ENCODE assay signal across 21 cellular contexts in genomic region chr11:6650980-6651379, GRCh38. TPM values are rescaled to one million over a fixed set of nuclear protein-coding genes. Genes with fewer than 3 reads are reported as not detected.
DNase-seq lines count a peak whose midpoint lies in the region; ATAC-seq and TF ChIP-seq lines count a peak whose summit lies in the region.
"Had no signal": no experiment of that assay in that cellular context is flagged by ENCODE, and none has a peak within 500 bp of the region (broad histone marks: within the 10 kb centered on the region; RNA-seq: fewer than 3 reads in every experiment).

No MANE protein-coding gene starts in this region.

- intact Hi-C loops in activated CD4-positive, alpha-beta T cell treated with anti-CD3 and anti-CD28 coated beads for 36 hours (cut with DNase I, micrococcal nuclease), result no loop called here
- intact Hi-C loops in IMR-90 (cut with micrococcal nuclease), result no loop called here

- H3K4me3 Mint-ChIP-seq in activated CD4-positive, alpha-beta T cell treated with anti-CD3 and anti-CD28 coated beads for 36 hours, result no peak overlapping the region
- H3K4me3 Mint-ChIP-seq in activated naive CD8-positive, alpha-beta T cell treated with anti-CD3 and anti-CD28 coated beads, Interleukin-2, amount 50 U/mL, for 24 hours, result no peak overlapping the region
- H3K4me3 Mint-ChIP-seq: natural killer cell treated with Interleukin-12 subunit alpha and Interleukin-12 subunit beta and Interleukin-15 and Interleukin-18, amount 100 ng/mL, for 72 hours; stimulated activated naive CD8-positive, alpha-beta T cell treated with anti-CD3 and anti-CD28 coated beads, Interleukin-15, Interleukin-2, amounts not matched to agents 100 ng/mL and 50 ng/mL, for 24 hours had no signal

- WGBS in IMR-90 (ENCODE audit: extremely low coverage in 2 of 2, insufficient read length in 1 of 2), 2 experiments, result 70% methylated on average over 5 of the region's 6 CpGs; no CpG with 5 or more reads in 1 of the 2 experiments

- H3K4ac ChIP-seq in IMR-90 (ENCODE audit: low read depth, low read length), result no peak overlapping the region

- in situ Hi-C loops in IMR-90 (cut with MboI; ENCODE audit: low sequenced_read_pairs) (no loop called here), HAP-1 (cut with MboI; ENCODE audit: low sequenced_read_pairs) (no loop called here)

- H3K36me3 ChIP-seq in IMR-90 (ENCODE audit: control insufficient read depth, insufficient read depth, low read length) (no peaks in the 10 kb centered on the region), HAP-1 (replicated peaks) (no peaks in the 10 kb centered on the region)
- H3K36me3 ChIP-seq: adrenal gland; BLaER1 treated with 17β-estradiol and CSF1 and Interleukin-3, amounts not matched to agents 10 nM and 100 nM; upper lobe of right lung had no signal

- peaks cover under 1% of the 10 kb centered on the region for H3K27me3 Mint-ChIP-seq in activated CD4-positive, alpha-beta T cell treated with anti-CD3 and anti-CD28 coated beads for 36 hours
- H3K27me3 Mint-ChIP-seq in activated naive CD8-positive, alpha-beta T cell treated with anti-CD3 and anti-CD28 coated beads, Interleukin-2, amount 50 U/mL, for 24 hours, result peaks cover 1% of the 10 kb centered on the region

- no peak overlapping the region for H3K14ac ChIP-seq in IMR-90 (replicated peaks; ENCODE audit: low read depth, low read length)

- DNase-seq in activated CD4-positive, alpha-beta T cell treated with anti-CD3 and anti-CD28 coated beads for 36 hours, result peak; percentile 60
- DNase-seq in activated CD4-positive, alpha-beta T cell treated with anti-CD3 and anti-CD28 coated beads, Interleukin-2, amount 50 U/mL, for 1 hour, result no peak
- DNase-seq in IMR-90 (peak; percentile 55), HAP-1 (ENCODE audit: low spot score in 2 of 2) (no peak), NCI-H2227 (lab: John Stamatoyannopoulos, UW; ENCODE audit: unreplicated experiment) (no peak), SKM-1 (lab: John Stamatoyannopoulos, UW; ENCODE audit: unreplicated experiment) (no peak)
- peak; percentile 47 for DNase-seq in activated naive CD8-positive, alpha-beta T cell treated with anti-CD3 and anti-CD28 coated beads, Interleukin-2, amount 50 U/mL, for 24 hours
- peak; percentile 37 for DNase-seq in stimulated activated CD4-positive, alpha-beta T cell treated with anti-CD3 and anti-CD28 coated beads, Interleukin-4, amount 100 ng/mL, for 24 hours
- DNase-seq: adrenal gland; effector CD8-positive, alpha-beta T cell; hypothalamus; NCI-H1417; NCI-H2171 treated with DMSO at 0.1 percent for 48 hours; NCI-H748 treated with DMSO at 0.1 percent for 48 hours; posterior cingulate gyrus; small intestine; upper lobe of right lung had no signal

- BruUV-seq in IMR-90 (replicated peaks; lab: Mats Ljungman, UMichigan), result no TSS peak

- H3K56ac ChIP-seq in IMR-90 (ENCODE audit: extremely low read depth, insufficient read depth, low read length), result no peak overlapping the region

- H2AFZ ChIP-seq in IMR-90 (replicated peaks; ENCODE audit: low read length, poor library complexity), result no peak overlapping the region

- H2BK20ac ChIP-seq in IMR-90 (ENCODE audit: low read depth, low read length), result no peak overlapping the region

- H4K8ac ChIP-seq in IMR-90 (ENCODE audit: low read depth in 2 of 2, low read length in 2 of 2), result no peak overlapping the region

- no peak overlapping the region for H3K4me2 ChIP-seq in IMR-90 (ENCODE audit: low read depth, low read length)

- CTCF ChIA-PET in activated CD4-positive, alpha-beta T cell treated with anti-CD3 and anti-CD28 coated beads for 36 hours (lab: Charles Lee), result interaction anchor here (0.6 to 1.5 kb wide), 2 partner anchors 17 to 21 kb away, joined by 3 to 4 read pairs; no protein-coding TSS in a partner anchor
- CTCF ChIA-PET in IMR-90 (lab: Yijun Ruan, JAX), result no interaction called here

- TF ChIP-seq CTCF in IMR-90 (conservative IDR thresholded peaks at IDR 0.05; ENCODE audit: low read depth, low read length), result no peak

- no peaks in the 10 kb centered on the region for H3K9me3 Mint-ChIP-seq in activated CD4-positive, alpha-beta T cell treated with anti-CD3 and anti-CD28 coated beads for 36 hours (ENCODE audit: low read depth)
- no peaks in the 10 kb centered on the region for H3K9me3 Mint-ChIP-seq in activated naive CD8-positive, alpha-beta T cell treated with anti-CD3 and anti-CD28 coated beads, Interleukin-2, amount 50 U/mL, for 24 hours
- H3K9me3 Mint-ChIP-seq: natural killer cell treated with Interleukin-12 subunit alpha and Interleukin-12 subunit beta and Interleukin-15 and Interleukin-18, amount 100 ng/mL, for 72 hours; stimulated activated naive CD8-positive, alpha-beta T cell treated with anti-CD3 and anti-CD28 coated beads, Interleukin-15, Interleukin-2, amounts not matched to agents 100 ng/mL and 50 ng/mL, for 24 hours had no signal

- H2BK120ac ChIP-seq in IMR-90 (ENCODE audit: low read depth, low read length), result no peak overlapping the region

- peak; percentile 75 for ATAC-seq in activated CD4-positive, alpha-beta T cell treated with anti-CD3 and anti-CD28 coated beads for 36 hours
- no peak for ATAC-seq in IMR-90 (ENCODE audit: low read depth)
- peak; percentile 87 for ATAC-seq in activated naive CD8-positive, alpha-beta T cell treated with anti-CD3 and anti-CD28 coated beads, Interleukin-2, amount 50 U/mL, for 24 hours
- ATAC-seq: natural killer cell treated with Interleukin-12 subunit alpha and Interleukin-12 subunit beta and Interleukin-15 and Interleukin-18, amount 100 ng/mL, for 72 hours; Panc1; upper lobe of right lung had no signal

- H3K4me1 Mint-ChIP-seq in activated CD4-positive, alpha-beta T cell treated with anti-CD3 and anti-CD28 coated beads for 36 hours, result peaks cover under 1% of the 10 kb centered on the region
- H3K4me1 Mint-ChIP-seq in activated naive CD8-positive, alpha-beta T cell treated with anti-CD3 and anti-CD28 coated beads, Interleukin-2, amount 50 U/mL, for 24 hours, result peaks cover 1% of the 10 kb centered on the region

- peaks cover 3 to 40% of the 10 kb centered on the region in 2 experiments; a peak in 2 of 4 replicates for H3K79me1 ChIP-seq in IMR-90 (ENCODE audit: low read depth in 1 of 2, low read length in 2 of 2)

- H2BK15ac ChIP-seq in IMR-90 (ENCODE audit: low read depth, low read length), result no peak overlapping the region

- POLR2A ChIA-PET in activated CD4-positive, alpha-beta T cell treated with anti-CD3 and anti-CD28 coated beads for 36 hours (lab: Charles Lee), result no interaction called here
- POLR2A ChIA-PET in IMR-90 (lab: Charles Lee; ENCODE audit: unreplicated experiment), result no interaction called here

- H3K27ac Mint-ChIP-seq in activated CD4-positive, alpha-beta T cell treated with anti-CD3 and anti-CD28 coated beads for 36 hours, result no peak overlapping the region
- H3K27ac Mint-ChIP-seq in activated naive CD8-positive, alpha-beta T cell treated with anti-CD3 and anti-CD28 coated beads, Interleukin-2, amount 50 U/mL, for 24 hours, result no peak overlapping the region
- H3K27ac Mint-ChIP-seq: natural killer cell treated with Interleukin-12 subunit alpha and Interleukin-12 subunit beta and Interleukin-15 and Interleukin-18, amount 100 ng/mL, for 72 hours; stimulated activated naive CD8-positive, alpha-beta T cell treated with anti-CD3 and anti-CD28 coated beads, Interleukin-15, Interleukin-2, amounts not matched to agents 100 ng/mL and 50 ng/mL, for 24 hours had no signal

- peaks cover 3% of the 10 kb centered on the region; the same call in 1 of the 2 replicates for H4K20me1 ChIP-seq in IMR-90 (ENCODE audit: insufficient read depth, low read length)

- H4K5ac ChIP-seq in IMR-90 (ENCODE audit: low read depth, low read length), result no peak overlapping the region

- H3K18ac ChIP-seq in IMR-90 (ENCODE audit: low read depth, low read length), result no peak overlapping the region

- H3K4me3 ChIP-seq in IMR-90 (ENCODE audit: insufficient read depth, low read depth, low read length) (no peak overlapping the region), HAP-1 (no peak overlapping the region)
- H3K4me3 ChIP-seq: adrenal gland; BLaER1 treated with 17β-estradiol and CSF1 and Interleukin-3, amounts not matched to agents 10 nM and 100 nM; upper lobe of right lung had no signal

- dilution Hi-C loops in IMR-90 (cut with HindIII; ENCODE audit: low sequenced_read_pairs, unreplicated experiment), result no loop called here

- no peak overlapping the region for H2AK5ac ChIP-seq in IMR-90 (ENCODE audit: low read depth, low read length)

- peaks cover 19% of the 10 kb centered on the region for H3K4me1 ChIP-seq in IMR-90 (ENCODE audit: control insufficient read depth, insufficient read depth, low read length)
- H3K4me1 ChIP-seq in HAP-1, result no peaks in the 10 kb centered on the region

- no peak overlapping the region for H2AK9ac ChIP-seq in IMR-90 (replicated peaks; ENCODE audit: low read depth, low read length, poor library complexity)

- H3K27me3 ChIP-seq in IMR-90 (ENCODE audit: control insufficient read depth, insufficient read depth, low read length) (peaks cover 11% of the 10 kb centered on the region), HAP-1 (ENCODE audit: low read depth) (peaks cover 4% of the 10 kb centered on the region)

- TF ChIP-seq RAD21 in IMR-90 (IDR thresholded peaks at IDR 0.05; ENCODE audit: low read length), result no peak

- H3K9me3 ChIP-seq in IMR-90 (ENCODE audit: control insufficient read depth, insufficient read depth, low read length), result no peaks in the 10 kb centered on the region
- H3K9me3 ChIP-seq in HAP-1, result no peaks in the 10 kb centered on the region
- H3K9me3 ChIP-seq: adrenal gland; BLaER1 treated with 17β-estradiol and CSF1 and Interleukin-3, amounts not matched to agents 10 nM and 100 nM; upper lobe of right lung had no signal

- H4K91ac ChIP-seq in IMR-90 (ENCODE audit: insufficient read depth, low read depth, low read length), result no peak overlapping the region

- H3K9ac ChIP-seq in IMR-90 (ENCODE audit: low read depth, low read length), result no peak overlapping the region
- H3K9ac ChIP-seq: BLaER1 treated with 17β-estradiol and CSF1 and Interleukin-3, amounts not matched to agents 10 nM and 100 nM had no signal

- no peak overlapping the region for H2BK5ac ChIP-seq in IMR-90 (ENCODE audit: low read depth, low read length, poor library complexity, severe bottlenecking)

- no peak for TF ChIP-seq POLR2A in IMR-90 (IDR thresholded peaks at IDR 0.05; ENCODE audit: low read depth, low read length)

- no peak overlapping the region for H3K23ac ChIP-seq in IMR-90 (ENCODE audit: low read depth, low read length)

- no peak overlapping the region for H3K27ac ChIP-seq in IMR-90 (ENCODE audit: insufficient read depth, low read length)
- H3K27ac ChIP-seq: adrenal gland; BLaER1 treated with 17β-estradiol and CSF1 and Interleukin-3, amounts not matched to agents 10 nM and 100 nM; upper lobe of right lung had no signal

- no peaks in the 10 kb centered on the region for H3K36me3 Mint-ChIP-seq in activated CD4-positive, alpha-beta T cell treated with anti-CD3 and anti-CD28 coated beads for 36 hours (ENCODE audit: low read depth)
- no peaks in the 10 kb centered on the region for H3K36me3 Mint-ChIP-seq in activated naive CD8-positive, alpha-beta T cell treated with anti-CD3 and anti-CD28 coated beads, Interleukin-2, amount 50 U/mL, for 24 hours (ENCODE audit: low read depth)
- H3K36me3 Mint-ChIP-seq: natural killer cell treated with Interleukin-12 subunit alpha and Interleukin-12 subunit beta and Interleukin-15 and Interleukin-18, amount 100 ng/mL, for 72 hours had no signal

- H3K9me1 ChIP-seq in IMR-90 (ENCODE audit: insufficient read depth, low read length), result peaks cover 33% of the 10 kb centered on the region

RNA-seq across cellular contexts. Expression of gene DCHS1, which starts 4.6 kb away (rescaled TPM):
- total RNA-seq in activated CD4-positive, alpha-beta T cell treated with anti-CD3 and anti-CD28 coated beads for 36 hours, result under 1 TPM; 0.78 to 0.91 TPM
- total RNA-seq in IMR-90 (2012; rRNA removed), result 1.4 and 1.7 TPM in 2 replicates
- polyA plus RNA-seq in IMR-90 (2012; rRNA removed), result 3.3 and 3.8 TPM in 2 replicates
- 2.0 and 3.8 TPM in 2 replicates for polyA plus RNA-seq in IMR-90 (2012; cell fraction: cytosol; rRNA removed)
- polyA plus RNA-seq in IMR-90 (2012; cell fraction: nucleus; rRNA removed; ENCODE audit: low replicate concordance), result 6.7 and 13.0 TPM in 2 replicates

RNA-seq across cellular contexts. Expression of gene TPP1, which starts 31.8 kb away (rescaled TPM):
- 10 to 100 TPM; 38.1 to 47.9 TPM for total RNA-seq in activated CD4-positive, alpha-beta T cell treated with anti-CD3 and anti-CD28 coated beads for 36 hours
- total RNA-seq in IMR-90 (2012; rRNA removed), result 16.7 and 33.5 TPM in 2 replicates
- 66.2 and 108 TPM in 2 replicates for polyA plus RNA-seq in IMR-90 (2012; rRNA removed)
- 41.8 and 75.0 TPM in 2 replicates for polyA plus RNA-seq in IMR-90 (2012; cell fraction: cytosol; rRNA removed)
- 76.6 and 101 TPM in 2 replicates for polyA plus RNA-seq in IMR-90 (2012; cell fraction: nucleus; rRNA removed; ENCODE audit: low replicate concordance)

RNA-seq across cellular contexts. Expression of gene MRPL17, which starts 32.2 kb away (rescaled TPM):
- total RNA-seq in activated CD4-positive, alpha-beta T cell treated with anti-CD3 and anti-CD28 coated beads for 36 hours, result 100 to 1,000 TPM; 118 to 156 TPM
- 65.8 and 70.3 TPM in 2 replicates for total RNA-seq in IMR-90 (2012; rRNA removed)
- 85.2 and 97.5 TPM in 2 replicates for polyA plus RNA-seq in IMR-90 (2012; rRNA removed)
- polyA plus RNA-seq in IMR-90 (2012; cell fraction: cytosol; rRNA removed), result 62.0 and 80.4 TPM in 2 replicates
- 19.4 and 28.9 TPM in 2 replicates for polyA plus RNA-seq in IMR-90 (2012; cell fraction: nucleus; rRNA removed; ENCODE audit: low replicate concordance)

RNA-seq across cellular contexts. Expression of gene TAF10, which starts 39.0 kb away (rescaled TPM):
- 100 to 1,000 TPM; 133 to 152 TPM for total RNA-seq in activated CD4-positive, alpha-beta T cell treated with anti-CD3 and anti-CD28 coated beads for 36 hours
- 18.6 and 24.4 TPM in 2 replicates for total RNA-seq in IMR-90 (2012; rRNA removed)
- polyA plus RNA-seq in IMR-90 (2012; rRNA removed), result 132 and 180 TPM in 2 replicates
- polyA plus RNA-seq in IMR-90 (2012; cell fraction: cytosol; rRNA removed), result 73.3 and 76.1 TPM in 2 replicates
- polyA plus RNA-seq in IMR-90 (2012; cell fraction: nucleus; rRNA removed; ENCODE audit: low replicate concordance), result 71.9 and 78.4 TPM in 2 replicates

RNA-seq across cellular contexts. Expression of gene ILK, which starts 47.4 kb away (rescaled TPM):
- 10 to 100 TPM; 85.6 to 89.0 TPM for total RNA-seq in activated CD4-positive, alpha-beta T cell treated with anti-CD3 and anti-CD28 coated beads for 36 hours
- 272 and 339 TPM in 2 replicates for total RNA-seq in IMR-90 (2012; rRNA removed)
- polyA plus RNA-seq in IMR-90 (2012; rRNA removed), result 367 and 389 TPM in 2 replicates
- 266 and 365 TPM in 2 replicates for polyA plus RNA-seq in IMR-90 (2012; cell fraction: cytosol; rRNA removed)
- polyA plus RNA-seq in IMR-90 (2012; cell fraction: nucleus; rRNA removed; ENCODE audit: low replicate concordance), result 346 and 590 TPM in 2 replicates

Comparison
In these comparisons a context has a peak if more than half of its experiments do, and no peak if none do; other contexts are left out.
1. DNase-seq: peak in activated CD4-positive, alpha-beta T cell treated with anti-CD3 and anti-CD28 coated beads for 36 hours (single experiment), IMR-90 (single experiment), activated naive CD8-positive, alpha-beta T cell treated with anti-CD3 and anti-CD28 coated beads, Interleukin-2, amount 50 U/mL, for 24 hours (single experiment) and stimulated activated CD4-positive, alpha-beta T cell treated with anti-CD3 and anti-CD28 coated beads, Interleukin-4, amount 100 ng/mL, for 24 hours (single experiment); none in activated CD4-positive, alpha-beta T cell treated with anti-CD3 and anti-CD28 coated beads, Interleukin-2, amount 50 U/mL, for 1 hour (single experiment), HAP-1 (0 of 2), NCI-H2227 (single experiment) and SKM-1 (single experiment).